Comparison of ENCODE assay signal across 11 cellular contexts in genomic region chr15:68335251-68335650, GRCh38. TPM values are rescaled to one million over a fixed set of nuclear protein-coding genes. Genes with fewer than 3 reads are reported as not detected.
A peak's percentile ranks its signal among the peaks of the same experiment; 100 is the strongest.
DNase-seq lines count a peak whose midpoint lies in the region; ATAC-seq and TF ChIP-seq lines count a peak whose summit lies in the region.
"Had no signal": no experiment of that assay in that cellular context is flagged by ENCODE, and none has a peak within 500 bp of the region (broad histone marks: within the 10 kb centered on the region; RNA-seq: fewer than 3 reads in every experiment).

No MANE protein-coding gene starts in this region.

- no peaks in the 10 kb centered on the region for H3K9me3 Mint-ChIP-seq in activated naive CD8-positive, alpha-beta T cell treated with anti-CD3 and anti-CD28 coated beads for 36 hours

- no peak for TF ChIP-seq CTCF in HEK293 (tag by site-specific recombination; IDR thresholded peaks at IDR 0.05)

- intact Hi-C loops in head of caudate nucleus (cut with DNase I), result no loop called here

- in situ Hi-C loops in SK-MEL-5 (cut with HindIII; ENCODE audit: low pct_unique_long_range_greater_than_20kb, low sequenced_read_pairs), result no loop called here

- CTCF ChIA-PET in HEK293 (lab: Yijun Ruan, JAX), result interaction anchor here (1.0 kb wide), 1 partner anchor 9 kb away, joined by 3 read pairs; no protein-coding TSS in a partner anchor

- H3K27me3 Mint-ChIP-seq in activated naive CD8-positive, alpha-beta T cell treated with anti-CD3 and anti-CD28 coated beads for 36 hours, result no peaks in the 10 kb centered on the region

- H3K27ac ChIP-seq in HEK293 (ENCODE audit: extremely low read depth, low read depth, low read length), result no peak overlapping the region
- H3K27ac ChIP-seq in substantia nigra (ENCODE audit: low read depth, low read length, poor library complexity, severe bottlenecking), result no peak overlapping the region

- peak; percentile 13 for DNase-seq in SK-MEL-5 (ENCODE audit: low read depth, low spot score)
- DNase-seq in head of caudate nucleus, result peak in 27 of 42 donors; percentile 15 to 70 (median 39)
- peak in 34 of 49 donors; percentile 9 to 84 (median 44) for DNase-seq in substantia nigra (lab: John Stamatoyannopoulos, UW)
- DNase-seq in activated naive CD8-positive, alpha-beta T cell treated with anti-CD3 and anti-CD28 coated beads for 36 hours, result no peak
- no peak for DNase-seq in SKM-1 treated with dmso at 0.1 percent for 144 hours (lab: John Stamatoyannopoulos, UW; ENCODE audit: unreplicated experiment)
- DNase-seq: activated naive CD4-positive, alpha-beta T cell; NCI-H748 treated with DMSO at 0.1 percent for 48 hours; occipital lobe had no signal

- no peak for ATAC-seq in HG02571 (IDR thresholded peaks at IDR 0.05; ENCODE audit: unreplicated experiment)
- no peak for ATAC-seq in GM19351 (IDR thresholded peaks at IDR 0.05; ENCODE audit: unreplicated experiment)

- no peaks in the 10 kb centered on the region for H3K36me3 Mint-ChIP-seq in activated naive CD8-positive, alpha-beta T cell treated with anti-CD3 and anti-CD28 coated beads for 36 hours

- no peak overlapping the region for H3K27ac Mint-ChIP-seq in activated naive CD8-positive, alpha-beta T cell treated with anti-CD3 and anti-CD28 coated beads for 36 hours

- POLR2A ChIA-PET in HEK293 (lab: Yijun Ruan, JAX), result no interaction called here

- no peaks in the 10 kb centered on the region for H3K4me1 ChIP-seq in HEK293 (ENCODE audit: control insufficient read depth, insufficient read depth, low read length)

- no peaks in the 10 kb centered on the region for H3K36me3 ChIP-seq in HEK293 (ENCODE audit: control insufficient read depth in 2 of 2, insufficient read depth in 1 of 2, low read length in 2 of 2)

- no peak overlapping the region for H3K4me3 Mint-ChIP-seq in activated naive CD8-positive, alpha-beta T cell treated with anti-CD3 and anti-CD28 coated beads for 36 hours

- H3K4me1 Mint-ChIP-seq in activated naive CD8-positive, alpha-beta T cell treated with anti-CD3 and anti-CD28 coated beads for 36 hours, result peaks cover 5% of the 10 kb centered on the region

- no peaks in the 10 kb centered on the region for H3K9me3 ChIP-seq in HEK293 (ENCODE audit: control insufficient read depth, insufficient read depth, low read depth, low read length)

- H3K4me3 ChIP-seq in HEK293 (ENCODE audit: low read depth, low read length), result no peak overlapping the region

TF ChIP-seq in HEK293, 187 proteins besides CTCF, POLR2A, EP300 and RAD21:
- TF ChIP-seq ZNF23 (tag by site-specific recombination; IDR thresholded peaks at IDR 0.05; ENCODE audit: borderline replicate concordance), result no peak
- TF ChIP-seq ZNF174 (tag by site-specific recombination; IDR thresholded peaks at IDR 0.05), result no peak
- no peak for TF ChIP-seq ZNF132 (tag by site-specific recombination; IDR thresholded peaks at IDR 0.05; ENCODE audit: borderline replicate concordance)
- no peak for TF ChIP-seq ZNF701 (tag by site-specific recombination; IDR thresholded peaks at IDR 0.05)
- peak; percentile 44 for TF ChIP-seq ZIC2 (tag by site-specific recombination; IDR thresholded peaks at IDR 0.05)

RNA-seq across cellular contexts. Expression of gene FEM1B, which starts 57.7 kb away (rescaled TPM):
- total RNA-seq in SK-MEL-5 (2014; rRNA removed; shearing (Covaris generic)), result 53.4 and 56.6 TPM in 2 replicates
- 22.7 and 32.5 TPM in 2 replicates for polyA plus RNA-seq in SK-MEL-5 (2015; cell fraction: cytosol; rRNA removed)
- 41.4 and 49.6 TPM in 2 replicates for polyA plus RNA-seq in SK-MEL-5 (2015; cell fraction: nucleus; rRNA removed)
- total RNA-seq in activated naive CD8-positive, alpha-beta T cell treated with anti-CD3 and anti-CD28 coated beads for 36 hours, result 10 to 100 TPM; 37.0 to 44.1 TPM

Comparison
In these comparisons a context has a peak if more than half of its experiments do, and no peak if none do; other contexts are left out.
1. DNase-seq: peak in SK-MEL-5 (single experiment), head of caudate nucleus (27 of 42) and substantia nigra (34 of 49); none in activated naive CD8-positive, alpha-beta T cell treated with anti-CD3 and anti-CD28 coated beads for 36 hours (single experiment) and SKM-1 treated with dmso at 0.1 percent for 144 hours (single experiment).